Comparison of ENCODE assay signal across 21 cellular contexts in genomic region chr7:40772096-40772495, GRCh38.
DNase-seq lines count a peak whose midpoint lies in the region; ATAC-seq and TF ChIP-seq lines count a peak whose summit lies in the region.
"Had no signal": no experiment of that assay in that cellular context is flagged by ENCODE, and none has a peak within 500 bp of the region (broad histone marks: within the 10 kb centered on the region; RNA-seq: fewer than 3 reads in every experiment).

No MANE protein-coding gene starts in this region.

- H3K4me1 ChIP-seq in tibial nerve = no peaks in the 10 kb centered on the region
- H3K4me1 ChIP-seq: A549, BE2C, HAP-1 had no signal

- no peak for TF ChIP-seq EP300 in tibial nerve (IDR thresholded peaks at IDR 0.05)

- no peak for TF ChIP-seq POLR2A in tibial nerve (IDR thresholded peaks at IDR 0.05)

- no peak overlapping the region for H3K27ac ChIP-seq in tibial nerve
- H3K27ac ChIP-seq: A549; BLaER1 treated with 17β-estradiol and CSF1 and Interleukin-3, amounts not matched to agents 10 nM and 100 nM had no signal

- WGBS in tibial nerve, 2 donors = 82 to 89% methylated on average over 3 of the region's 3 CpGs

- no peaks in the 10 kb centered on the region for H3K27me3 ChIP-seq in tibial nerve
- H3K27me3 ChIP-seq: BE2C; BLaER1 treated with 17β-estradiol and CSF1 and Interleukin-3, amounts not matched to agents 10 nM and 100 nM had no signal

- no peaks in the 10 kb centered on the region for H3K9me3 ChIP-seq in tibial nerve
- H3K9me3 ChIP-seq: A549; BE2C; BLaER1 treated with 17β-estradiol and CSF1 and Interleukin-3, amounts not matched to agents 10 nM and 100 nM; HAP-1 had no signal

- TF ChIP-seq CTCF in fibroblast of the aortic adventitia (IDR thresholded peaks at IDR 0.05; ENCODE audit: insufficient read depth, low read length) (no peak), tibial nerve (IDR thresholded peaks at IDR 0.05) (no peak)

- peak; percentile 11; the same call in 1 of the 3 replicates for ATAC-seq in SK-N-SH treated with all-trans-retinoic acid at 6 μM for 48 hours
- ATAC-seq in GM19035 (IDR thresholded peaks at IDR 0.05; ENCODE audit: unreplicated experiment) = no peak
- ATAC-seq: A549 had no signal

- no peaks in the 10 kb centered on the region for H3K36me3 ChIP-seq in tibial nerve
- H3K36me3 ChIP-seq: BE2C; BLaER1 treated with 17β-estradiol and CSF1 and Interleukin-3, amounts not matched to agents 10 nM and 100 nM; HAP-1 had no signal

- peak; percentile 50 for DNase-seq in astrocyte of the hippocampus (ENCODE audit: low read depth, low spot score)
- peak; percentile 26 for DNase-seq in fibroblast of the aortic adventitia (ENCODE audit: low read depth)
- DNase-seq in tibial nerve (ENCODE audit: low spot score in 2 of 2) = no peak
- DNase-seq in mesenteric fat pad (ENCODE audit: low spot score) = no peak
- DNase-seq in inferior parietal cortex (ENCODE audit: extremely low spot score) = no peak
- DNase-seq: 8988T; ACHN; AML-193; BE2C; CD4-positive, alpha-beta T cell; CD8-positive, alpha-beta memory T cell; DMS53; DMS79 treated with DMSO at 0.1 percent for 48 hours; GF-D8; GOT3; HFFc6 had no signal

- H3K4me3 ChIP-seq in fibroblast of the aortic adventitia (ENCODE audit: low read depth, low read length) = no peak overlapping the region
- H3K4me3 ChIP-seq in tibial nerve = no peak overlapping the region
- H3K4me3 ChIP-seq: A549; BLaER1 treated with 17β-estradiol and CSF1 and Interleukin-3, amounts not matched to agents 10 nM and 100 nM; HAP-1 had no signal

TF ChIP-seq in SK-N-SH treated with all-trans-retinoic acid at 6 μM for 48 hours, 23 proteins besides CTCF, POLR2A, EP300 and RAD21:
- no peak for TF ChIP-seq ZNF8 (CRISPR knock-in tag; IDR thresholded peaks at IDR 0.05)
- TF ChIP-seq TOX (CRISPR knock-in tag; IDR thresholded peaks at IDR 0.05; ENCODE audit: borderline replicate concordance) = no peak
- TF ChIP-seq CSRNP3 (CRISPR knock-in tag; IDR thresholded peaks at IDR 0.05) = no peak
- TF ChIP-seq, protein P1, sequence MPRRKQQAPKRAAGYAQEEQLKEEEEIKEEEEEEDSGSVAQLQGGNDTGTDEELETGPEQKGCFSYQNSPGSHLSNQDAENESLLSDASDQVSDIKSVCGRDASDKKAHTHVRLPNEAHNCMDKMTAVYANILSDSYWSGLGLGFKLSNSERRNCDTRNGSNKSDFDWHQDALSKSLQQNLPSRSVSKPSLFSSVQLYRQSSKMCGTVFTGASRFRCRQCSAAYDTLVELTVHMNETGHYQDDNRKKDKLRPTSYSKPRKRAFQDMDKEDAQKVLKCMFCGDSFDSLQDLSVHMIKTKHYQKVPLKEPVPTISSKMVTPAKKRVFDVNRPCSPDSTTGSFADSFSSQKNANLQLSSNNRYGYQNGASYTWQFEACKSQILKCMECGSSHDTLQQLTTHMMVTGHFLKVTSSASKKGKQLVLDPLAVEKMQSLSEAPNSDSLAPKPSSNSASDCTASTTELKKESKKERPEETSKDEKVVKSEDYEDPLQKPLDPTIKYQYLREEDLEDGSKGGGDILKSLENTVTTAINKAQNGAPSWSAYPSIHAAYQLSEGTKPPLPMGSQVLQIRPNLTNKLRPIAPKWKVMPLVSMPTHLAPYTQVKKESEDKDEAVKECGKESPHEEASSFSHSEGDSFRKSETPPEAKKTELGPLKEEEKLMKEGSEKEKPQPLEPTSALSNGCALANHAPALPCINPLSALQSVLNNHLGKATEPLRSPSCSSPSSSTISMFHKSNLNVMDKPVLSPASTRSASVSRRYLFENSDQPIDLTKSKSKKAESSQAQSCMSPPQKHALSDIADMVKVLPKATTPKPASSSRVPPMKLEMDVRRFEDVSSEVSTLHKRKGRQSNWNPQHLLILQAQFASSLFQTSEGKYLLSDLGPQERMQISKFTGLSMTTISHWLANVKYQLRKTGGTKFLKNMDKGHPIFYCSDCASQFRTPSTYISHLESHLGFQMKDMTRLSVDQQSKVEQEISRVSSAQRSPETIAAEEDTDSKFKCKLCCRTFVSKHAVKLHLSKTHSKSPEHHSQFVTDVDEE (CRISPR knock-in tag; IDR thresholded peaks at IDR 0.05) = no peak
- no peak for TF ChIP-seq ZFP3 (CRISPR knock-in tag; IDR thresholded peaks at IDR 0.05)
- TF ChIP-seq BACH2 (CRISPR knock-in tag; IDR thresholded peaks at IDR 0.05; ENCODE audit: borderline replicate concordance) = no peak
- TF ChIP-seq TCF4 (CRISPR knock-in tag; IDR thresholded peaks at IDR 0.05; ENCODE audit: borderline replicate concordance) = no peak
- no peak for TF ChIP-seq ZFP30 (CRISPR knock-in tag; IDR thresholded peaks at IDR 0.05)
- TF ChIP-seq CSDC2 (CRISPR knock-in tag; IDR thresholded peaks at IDR 0.05) = no peak
- TF ChIP-seq RARB (CRISPR knock-in tag; IDR thresholded peaks at IDR 0.05) = no peak
- TF ChIP-seq ZNF70 (CRISPR knock-in tag; IDR thresholded peaks at IDR 0.05) = no peak
TF ChIP-seq in SK-N-SH treated with all-trans-retinoic acid at 6 μM for 48 hours: peak in this region for 0.

Comparison
In these comparisons a context has a peak if more than half of its experiments do, and no peak if none do; other contexts are left out.
1. DNase-seq: peak in astrocyte of the hippocampus (single experiment) and fibroblast of the aortic adventitia (single experiment); none in tibial nerve (0 of 2), mesenteric fat pad (single experiment) and inferior parietal cortex (single experiment).